1 cellular context compared by ENCODE assay signal in genomic region chr16:58235663-58236062, GRCh38.
TF ChIP-seq lines count a peak whose summit lies in the region.

No MANE protein-coding gene starts in this region.

TF ChIP-seq in HCT116, 20 proteins besides CTCF, POLR2A, EP300 and RAD21:
- no peak for TF ChIP-seq ZBTB33 (IDR thresholded peaks at IDR 0.05; ENCODE audit: extremely low read depth, insufficient replicate concordance, low read length)
- TF ChIP-seq EGR1 (IDR thresholded peaks at IDR 0.05; ENCODE audit: low read depth) = no peak
- TF ChIP-seq ZFX (IDR thresholded peaks at IDR 0.05) = no peak
- TF ChIP-seq, protein P1, sequence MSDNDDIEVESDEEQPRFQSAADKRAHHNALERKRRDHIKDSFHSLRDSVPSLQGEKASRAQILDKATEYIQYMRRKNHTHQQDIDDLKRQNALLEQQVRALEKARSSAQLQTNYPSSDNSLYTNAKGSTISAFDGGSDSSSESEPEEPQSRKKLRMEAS (IDR thresholded peaks at IDR 0.05) = no peak
- no peak for TF ChIP-seq TCF7L2 (IDR thresholded peaks at IDR 0.05; ENCODE audit: borderline replicate concordance, extremely low read depth, insufficient read depth, insufficient read length)
- TF ChIP-seq SRF (IDR thresholded peaks at IDR 0.05; ENCODE audit: low read depth) = no peak
- TF ChIP-seq ZNF274 (IDR thresholded peaks at IDR 0.05; ENCODE audit: low read depth, low read length) = no peak
- TF ChIP-seq, protein P2, sequence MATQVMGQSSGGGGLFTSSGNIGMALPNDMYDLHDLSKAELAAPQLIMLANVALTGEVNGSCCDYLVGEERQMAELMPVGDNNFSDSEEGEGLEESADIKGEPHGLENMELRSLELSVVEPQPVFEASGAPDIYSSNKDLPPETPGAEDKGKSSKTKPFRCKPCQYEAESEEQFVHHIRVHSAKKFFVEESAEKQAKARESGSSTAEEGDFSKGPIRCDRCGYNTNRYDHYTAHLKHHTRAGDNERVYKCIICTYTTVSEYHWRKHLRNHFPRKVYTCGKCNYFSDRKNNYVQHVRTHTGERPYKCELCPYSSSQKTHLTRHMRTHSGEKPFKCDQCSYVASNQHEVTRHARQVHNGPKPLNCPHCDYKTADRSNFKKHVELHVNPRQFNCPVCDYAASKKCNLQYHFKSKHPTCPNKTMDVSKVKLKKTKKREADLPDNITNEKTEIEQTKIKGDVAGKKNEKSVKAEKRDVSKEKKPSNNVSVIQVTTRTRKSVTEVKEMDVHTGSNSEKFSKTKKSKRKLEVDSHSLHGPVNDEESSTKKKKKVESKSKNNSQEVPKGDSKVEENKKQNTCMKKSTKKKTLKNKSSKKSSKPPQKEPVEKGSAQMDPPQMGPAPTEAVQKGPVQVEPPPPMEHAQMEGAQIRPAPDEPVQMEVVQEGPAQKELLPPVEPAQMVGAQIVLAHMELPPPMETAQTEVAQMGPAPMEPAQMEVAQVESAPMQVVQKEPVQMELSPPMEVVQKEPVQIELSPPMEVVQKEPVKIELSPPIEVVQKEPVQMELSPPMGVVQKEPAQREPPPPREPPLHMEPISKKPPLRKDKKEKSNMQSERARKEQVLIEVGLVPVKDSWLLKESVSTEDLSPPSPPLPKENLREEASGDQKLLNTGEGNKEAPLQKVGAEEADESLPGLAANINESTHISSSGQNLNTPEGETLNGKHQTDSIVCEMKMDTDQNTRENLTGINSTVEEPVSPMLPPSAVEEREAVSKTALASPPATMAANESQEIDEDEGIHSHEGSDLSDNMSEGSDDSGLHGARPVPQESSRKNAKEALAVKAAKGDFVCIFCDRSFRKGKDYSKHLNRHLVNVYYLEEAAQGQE (IDR thresholded peaks at IDR 0.05; ENCODE audit: low read depth) = no peak
- no peak for TF ChIP-seq POLR2AphosphoS5 (IDR thresholded peaks at IDR 0.05; ENCODE audit: low read depth, low read length)
